Comparison of ENCODE assay signal across 17 cellular contexts in the genomic region with DNA sequence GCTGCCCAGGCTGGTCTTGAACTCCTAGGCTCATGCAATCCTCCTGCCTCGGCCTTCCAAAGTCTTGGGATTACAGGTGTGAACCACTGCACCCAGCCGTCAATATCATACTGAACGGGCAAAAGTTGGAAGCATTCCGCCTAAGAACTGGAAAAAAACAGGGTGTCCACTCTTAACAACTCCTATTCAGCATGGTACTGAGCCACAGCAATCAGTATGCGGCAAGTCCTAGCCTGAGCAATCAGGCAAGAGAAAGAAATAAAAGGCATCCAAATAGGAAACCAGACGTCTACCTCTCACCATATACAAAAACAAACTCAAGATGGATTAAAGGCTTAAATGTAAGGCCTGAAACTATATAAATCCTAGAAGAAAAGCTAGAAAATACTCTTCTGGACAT.
DNase-seq lines count a peak whose midpoint lies in the region; ATAC-seq and TF ChIP-seq lines count a peak whose summit lies in the region.
"Had no signal": no experiment of that assay in that cellular context is flagged by ENCODE, and none has a peak within 500 bp of the region (broad histone marks: within the 10 kb centered on the region; RNA-seq: fewer than 3 reads in every experiment).

No MANE protein-coding gene starts in this region.

- TF ChIP-seq POLR2A in esophagus squamous epithelium (IDR thresholded peaks at IDR 0.05) (no peak), suprapubic skin (IDR thresholded peaks at IDR 0.05) (no peak)

- no peak for DNase-seq in T-helper 2 cell treated with Interferon-gamma antibody and Interleukin-4, amounts not matched to agents 5 μg/mL and 100 μg/mL, for 36 hours (ENCODE audit: low spot score)
- DNase-seq in T-helper 2 cell (no peak), esophagus squamous epithelium (lab: John Stamatoyannopoulos, UW) (no peak), suprapubic skin (ENCODE audit: low spot score in 2 of 2) (no peak), MV-4-11 (lab: John Stamatoyannopoulos, UW) (no peak), SW 1271 (lab: John Stamatoyannopoulos, UW) (no peak)
- DNase-seq: Caco-2, GOT3, heart left ventricle, naive B cell, NCI-H1105 treated with DMSO at 0.1 percent for 48 hours, NCI-H2227 treated with DMSO at 0.1 percent for 48 hours had no signal

- H3K36me3 Mint-ChIP-seq in T-helper 2 cell treated with Interferon-gamma antibody and Interleukin-4, amounts not matched to agents 5 μg/mL and 100 μg/mL, for 36 hours (ENCODE audit: low read depth), result peaks cover 41% of the 10 kb centered on the region
- H3K36me3 Mint-ChIP-seq in activated T-helper 17 cell treated with anti-CD3 and anti-CD28 coated beads, Interleukin-2, amount 50 U/mL, for 72 hours (ENCODE audit: low read depth), result peaks cover 29% of the 10 kb centered on the region
- H3K36me3 Mint-ChIP-seq: naive B cell had no signal

- H3K27ac Mint-ChIP-seq in T-helper 2 cell treated with Interferon-gamma antibody and Interleukin-4, amounts not matched to agents 5 μg/mL and 100 μg/mL, for 36 hours, result no peak overlapping the region
- peak overlapping the region; percentile 63 for H3K27ac Mint-ChIP-seq in activated T-helper 17 cell treated with anti-CD3 and anti-CD28 coated beads, Interleukin-2, amount 50 U/mL, for 72 hours
- H3K27ac Mint-ChIP-seq: stimulated activated memory B cell treated with anti-CD40 and anti-IgM and Interleukin-4, amounts not matched to agents 10 μg/mL and 1 μg/mL and 100 μg/mL, for 72 hours had no signal

- no peak for ATAC-seq in activated T-helper 17 cell treated with anti-CD3 and anti-CD28 coated beads, Interleukin-2, amount 50 U/mL, for 72 hours (replicated peaks)
- ATAC-seq in GM21717 (IDR thresholded peaks at IDR 0.05; ENCODE audit: unreplicated experiment), result no peak
- ATAC-seq: heart left ventricle; stimulated activated memory B cell treated with anti-CD40 and anti-IgM and Interleukin-4, amounts not matched to agents 10 μg/mL and 1 μg/mL and 100 μg/mL, for 72 hours had no signal

- H3K4me1 ChIP-seq in esophagus squamous epithelium (peaks cover 27 to 82% (median 51%) of the 10 kb centered on the region in 3 donors), suprapubic skin (peaks cover 64% of the 10 kb centered on the region)
- H3K4me1 ChIP-seq: Caco-2 had no signal

- peaks cover 0 to 55% (median 5%) of the 10 kb centered on the region in 3 donors for H3K36me3 ChIP-seq in esophagus squamous epithelium
- H3K36me3 ChIP-seq in suprapubic skin, result peaks cover 31% of the 10 kb centered on the region

- H3K27me3 Mint-ChIP-seq in T-helper 2 cell treated with Interferon-gamma antibody and Interleukin-4, amounts not matched to agents 5 μg/mL and 100 μg/mL, for 36 hours (ENCODE audit: low read depth), result no peaks in the 10 kb centered on the region
- H3K27me3 Mint-ChIP-seq in activated T-helper 17 cell treated with anti-CD3 and anti-CD28 coated beads, Interleukin-2, amount 50 U/mL, for 72 hours, result no peaks in the 10 kb centered on the region
- H3K27me3 Mint-ChIP-seq: brain; IgD-negative memory B cell; naive B cell; stimulated activated memory B cell treated with anti-CD40 and anti-IgM and Interleukin-4, amounts not matched to agents 10 μg/mL and 1 μg/mL and 100 μg/mL, for 72 hours had no signal

- H3K4me3 Mint-ChIP-seq in T-helper 2 cell treated with Interferon-gamma antibody and Interleukin-4, amounts not matched to agents 5 μg/mL and 100 μg/mL, for 36 hours, result peak overlapping the region; percentile 5
- H3K4me3 Mint-ChIP-seq in activated T-helper 17 cell treated with anti-CD3 and anti-CD28 coated beads, Interleukin-2, amount 50 U/mL, for 72 hours, result peak overlapping the region; percentile 69
- H3K4me3 Mint-ChIP-seq: brain; naive B cell; stimulated activated memory B cell treated with anti-CD40 and anti-IgM and Interleukin-4, amounts not matched to agents 10 μg/mL and 1 μg/mL and 100 μg/mL, for 72 hours had no signal

- H3K9me3 Mint-ChIP-seq in T-helper 2 cell treated with Interferon-gamma antibody and Interleukin-4, amounts not matched to agents 5 μg/mL and 100 μg/mL, for 36 hours, result no peaks in the 10 kb centered on the region
- no peaks in the 10 kb centered on the region for H3K9me3 Mint-ChIP-seq in activated T-helper 17 cell treated with anti-CD3 and anti-CD28 coated beads, Interleukin-2, amount 50 U/mL, for 72 hours
- H3K9me3 Mint-ChIP-seq: IgD-negative memory B cell; naive B cell; stimulated activated memory B cell treated with anti-CD40 and anti-IgM and Interleukin-4, amounts not matched to agents 10 μg/mL and 1 μg/mL and 100 μg/mL, for 72 hours had no signal

- WGBS in esophagus squamous epithelium, 2 donors, result 46 to 58% methylated on average over 5 to 6 of the region's 6 CpGs
- 75% methylated on average over 6 of the region's 6 CpGs for WGBS in suprapubic skin

- intact Hi-C loops in esophagus squamous epithelium (cut with DNase I), result no loop called here

- TF ChIP-seq EP300 in suprapubic skin (IDR thresholded peaks at IDR 0.05), result no peak

- H3K27me3 ChIP-seq in esophagus squamous epithelium (no peaks in the 10 kb centered on the region), suprapubic skin (no peaks in the 10 kb centered on the region)
- H3K27me3 ChIP-seq: heart left ventricle had no signal

- H3K27ac ChIP-seq in esophagus squamous epithelium (peak overlapping the region; percentile 72 to 96 (median 84)), suprapubic skin (peak overlapping the region; percentile 53)

- no peaks in the 10 kb centered on the region for H3K9me3 ChIP-seq in esophagus squamous epithelium
- H3K9me3 ChIP-seq in suprapubic skin, result no peaks in the 10 kb centered on the region
- H3K9me3 ChIP-seq: Caco-2, heart left ventricle had no signal

- peaks cover 40% of the 10 kb centered on the region for H3K4me1 Mint-ChIP-seq in T-helper 2 cell treated with Interferon-gamma antibody and Interleukin-4, amounts not matched to agents 5 μg/mL and 100 μg/mL, for 36 hours (ENCODE audit: low read depth)
- peaks cover 41% of the 10 kb centered on the region for H3K4me1 Mint-ChIP-seq in activated T-helper 17 cell treated with anti-CD3 and anti-CD28 coated beads, Interleukin-2, amount 50 U/mL, for 72 hours

- TF ChIP-seq CTCF in esophagus squamous epithelium (IDR thresholded peaks at IDR 0.05) (no peak), suprapubic skin (IDR thresholded peaks at IDR 0.05) (no peak)

- H3K4me3 ChIP-seq in esophagus squamous epithelium (no peak overlapping the region), suprapubic skin (no peak overlapping the region)
- H3K4me3 ChIP-seq: heart left ventricle had no signal
